In the genomic region with DNA sequence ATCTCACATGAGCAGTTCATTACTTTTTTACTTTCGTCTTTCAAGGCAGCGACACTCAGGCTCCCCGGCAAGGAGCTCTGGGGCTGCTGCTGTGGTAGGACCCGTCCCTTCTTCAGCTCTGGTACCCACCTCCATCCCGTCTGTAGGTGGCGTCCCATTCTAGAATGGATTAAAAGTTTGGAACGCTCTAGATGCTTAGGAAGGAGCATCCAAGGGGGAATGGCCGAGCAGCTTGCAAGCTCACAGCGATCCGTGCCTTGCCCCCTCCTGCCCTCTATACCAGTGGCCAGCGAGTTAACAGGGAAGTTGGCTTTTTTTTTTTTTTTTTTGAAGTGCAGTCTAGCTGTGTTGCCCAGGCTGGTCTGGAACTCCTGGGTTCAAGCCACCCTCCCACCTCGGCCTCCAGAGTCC, we compare ENCODE assay signal across 8 cellular contexts. TPM values are rescaled to one million over a fixed set of nuclear protein-coding genes. Genes with fewer than 3 reads are reported as not detected.
DNase-seq lines count a peak whose midpoint lies in the region; ATAC-seq lines count a peak whose summit lies in the region.

No MANE protein-coding gene starts in this region.

- H3K36me3 Mint-ChIP-seq in activated CD4-positive, alpha-beta T cell treated with anti-CD3 and anti-CD28 coated beads for 36 hours (ENCODE audit: low read depth) = no peaks in the 10 kb centered on the region
- no peaks in the 10 kb centered on the region for H3K36me3 Mint-ChIP-seq in activated naive CD8-positive, alpha-beta T cell treated with anti-CD3 and anti-CD28 coated beads, Interleukin-2, amount 10 ng/mL, durations not matched to agents 7 days and 5 days
- no peaks in the 10 kb centered on the region for H3K36me3 Mint-ChIP-seq in memory B cell

- H3K9me3 Mint-ChIP-seq in activated CD4-positive, alpha-beta T cell treated with anti-CD3 and anti-CD28 coated beads for 36 hours (ENCODE audit: low read depth) = no peaks in the 10 kb centered on the region
- H3K9me3 Mint-ChIP-seq in activated naive CD8-positive, alpha-beta T cell treated with anti-CD3 and anti-CD28 coated beads, Interleukin-2, amount 10 ng/mL, durations not matched to agents 7 days and 5 days = no peaks in the 10 kb centered on the region
- H3K9me3 Mint-ChIP-seq in memory B cell = no peaks in the 10 kb centered on the region

- POLR2A ChIA-PET in activated CD4-positive, alpha-beta T cell treated with anti-CD3 and anti-CD28 coated beads for 36 hours (lab: Charles Lee) = interaction anchor here (0.6 kb wide), 1 partner anchor 179 kb away, joined by 3 read pairs; no protein-coding TSS in a partner anchor
- POLR2A ChIA-PET in activated naive CD8-positive, alpha-beta T cell treated with anti-CD3 and anti-CD28 coated beads, Interleukin-2, amount 10 ng/mL, durations not matched to agents 7 days and 5 days (lab: Charles Lee) = interaction anchor here (0.7 to 1.3 kb wide), 3 partner anchors 12 to 25 kb away, joined by 3 to 4 read pairs (median 4); no protein-coding TSS in a partner anchor

- ATAC-seq in activated CD4-positive, alpha-beta T cell treated with anti-CD3 and anti-CD28 coated beads for 36 hours = peak; percentile 76
- ATAC-seq in HG03432 (IDR thresholded peaks at IDR 0.05; ENCODE audit: unreplicated experiment) (peak; percentile 61), memory B cell (ENCODE audit: low read depth) (peak; percentile 98), GM19324 (IDR thresholded peaks at IDR 0.05; ENCODE audit: low FRiP score, unreplicated experiment) (no peak)
- peak; percentile 81 for ATAC-seq in activated naive CD8-positive, alpha-beta T cell treated with anti-CD3 and anti-CD28 coated beads, Interleukin-2, amount 10 ng/mL, durations not matched to agents 7 days and 5 days (ENCODE audit: low read depth)

- H3K27ac Mint-ChIP-seq in activated CD4-positive, alpha-beta T cell treated with anti-CD3 and anti-CD28 coated beads for 36 hours = no peak overlapping the region
- peak overlapping the region; percentile 11 for H3K27ac Mint-ChIP-seq in activated naive CD8-positive, alpha-beta T cell treated with anti-CD3 and anti-CD28 coated beads, Interleukin-2, amount 10 ng/mL, durations not matched to agents 7 days and 5 days
- peak overlapping the region; percentile 10 for H3K27ac Mint-ChIP-seq in memory B cell

- no peak overlapping the region for H3K4me3 Mint-ChIP-seq in activated CD4-positive, alpha-beta T cell treated with anti-CD3 and anti-CD28 coated beads for 36 hours
- H3K4me3 Mint-ChIP-seq in activated naive CD8-positive, alpha-beta T cell treated with anti-CD3 and anti-CD28 coated beads, Interleukin-2, amount 10 ng/mL, durations not matched to agents 7 days and 5 days = peak overlapping the region; percentile 29
- H3K4me3 Mint-ChIP-seq in memory B cell = peak overlapping the region; percentile 79

- peaks cover 4% of the 10 kb centered on the region for H3K4me1 Mint-ChIP-seq in activated CD4-positive, alpha-beta T cell treated with anti-CD3 and anti-CD28 coated beads for 36 hours
- peaks cover 8% of the 10 kb centered on the region for H3K4me1 Mint-ChIP-seq in activated naive CD8-positive, alpha-beta T cell treated with anti-CD3 and anti-CD28 coated beads, Interleukin-2, amount 10 ng/mL, durations not matched to agents 7 days and 5 days
- peaks cover 10% of the 10 kb centered on the region for H3K4me1 Mint-ChIP-seq in memory B cell

- intact Hi-C loops in activated CD4-positive, alpha-beta T cell treated with anti-CD3 and anti-CD28 coated beads for 36 hours (cut with DNase I, micrococcal nuclease) = no loop called here

- DNase-seq in activated CD4-positive, alpha-beta T cell treated with anti-CD3 and anti-CD28 coated beads for 36 hours = peak; percentile 44
- DNase-seq in activated CD4-positive, alpha-beta T cell treated with anti-CD3 and anti-CD28 coated beads for 4 hours = no peak
- no peak for DNase-seq in activated naive CD8-positive, alpha-beta T cell treated with anti-CD3 and anti-CD28 coated beads, Interleukin-2, amount 10 ng/mL, durations not matched to agents 7 days and 5 days
- DNase-seq in memory B cell (ENCODE audit: low spot score in 2 of 2) = peak; percentile 45 to 54
- no peak for DNase-seq in midbrain (lab: John Stamatoyannopoulos, UW)
- DNase-seq in NCI-H2171 (lab: John Stamatoyannopoulos, UW) = no peak

- CTCF ChIA-PET in activated CD4-positive, alpha-beta T cell treated with anti-CD3 and anti-CD28 coated beads for 36 hours (lab: Charles Lee) = interaction anchor here (0.6 to 1.4 kb wide), 8 partner anchors 9 to 764 kb away, joined by 3 to 7 read pairs (median 4); no protein-coding TSS in a partner anchor

- H3K27me3 Mint-ChIP-seq in activated CD4-positive, alpha-beta T cell treated with anti-CD3 and anti-CD28 coated beads for 36 hours = no peaks in the 10 kb centered on the region
- H3K27me3 Mint-ChIP-seq in activated naive CD8-positive, alpha-beta T cell treated with anti-CD3 and anti-CD28 coated beads, Interleukin-2, amount 10 ng/mL, durations not matched to agents 7 days and 5 days = peaks cover 2% of the 10 kb centered on the region
- no peaks in the 10 kb centered on the region for H3K27me3 Mint-ChIP-seq in memory B cell

RNA-seq across cellular contexts. Expression of a gene that starts 22.8 kb away (rescaled TPM):
- total RNA-seq in activated CD4-positive, alpha-beta T cell treated with anti-CD3 and anti-CD28 coated beads for 36 hours = 10 to 100 TPM; 18.7 to 20.2 TPM
- 10 to 100 TPM; 32.0 to 33.4 TPM for total RNA-seq in activated naive CD8-positive, alpha-beta T cell treated with anti-CD3 and anti-CD28 coated beads, Interleukin-2, amount 10 ng/mL, durations not matched to agents 7 days and 5 days

RNA-seq across cellular contexts. Expression of a gene that starts 50.2 kb away (rescaled TPM):
- 1 to 10 TPM; 7.2 to 8.4 TPM for total RNA-seq in activated CD4-positive, alpha-beta T cell treated with anti-CD3 and anti-CD28 coated beads for 36 hours
- total RNA-seq in activated naive CD8-positive, alpha-beta T cell treated with anti-CD3 and anti-CD28 coated beads, Interleukin-2, amount 10 ng/mL, durations not matched to agents 7 days and 5 days = 10 to 100 TPM in 1 of 2 experiments, 1 to 10 TPM in 1; 8.3 to 10.0 TPM

RNA-seq across cellular contexts. Expression of a gene that starts 53.7 kb away (rescaled TPM):
- total RNA-seq in activated CD4-positive, alpha-beta T cell treated with anti-CD3 and anti-CD28 coated beads for 36 hours = 10 to 100 TPM; 34.7 to 35.9 TPM
- 10 to 100 TPM; 33.5 to 40.1 TPM for total RNA-seq in activated naive CD8-positive, alpha-beta T cell treated with anti-CD3 and anti-CD28 coated beads, Interleukin-2, amount 10 ng/mL, durations not matched to agents 7 days and 5 days

Comparison
In these comparisons a context has a peak if more than half of its experiments do, and no peak if none do; other contexts are left out.
1. DNase-seq: peak in activated CD4-positive, alpha-beta T cell treated with anti-CD3 and anti-CD28 coated beads for 36 hours (single experiment) and memory B cell (2 of 2); none in activated CD4-positive, alpha-beta T cell treated with anti-CD3 and anti-CD28 coated beads for 4 hours (0 of 2), activated naive CD8-positive, alpha-beta T cell treated with anti-CD3 and anti-CD28 coated beads, Interleukin-2, amount 10 ng/mL, durations not matched to agents 7 days and 5 days (single experiment), midbrain (single experiment) and NCI-H2171 (single experiment).